In genomic region chr18:8794133-8794986, GRCh38 we compare ENCODE assay signal across 13 cellular contexts.
A peak's percentile ranks its signal among the peaks of the same experiment; 100 is the strongest.
DNase-seq lines count a peak whose midpoint lies in the region; ATAC-seq, FAIRE-seq and TF ChIP-seq lines count a peak whose summit lies in the region.
"Had no signal": no experiment of that assay in that cellular context is flagged by ENCODE, and none has a peak within 500 bp of the region (broad histone marks: within the 10 kb centered on the region; RNA-seq: fewer than 3 reads in every experiment).

No MANE protein-coding gene starts in this region.

- H4K5ac ChIP-seq in H9 (ENCODE audit: insufficient read length, low read depth, low read length): no peak overlapping the region

- no peak overlapping the region for H3K9ac ChIP-seq in H9 (ENCODE audit: extremely low read depth, insufficient read length, low read length)

- no peak overlapping the region for H2AFZ ChIP-seq in H9 (ENCODE audit: low read length)

- no peak overlapping the region for H3K18ac ChIP-seq in H9 (ENCODE audit: insufficient read length, low read depth, low read length)

- H3K27me3 Mint-ChIP-seq in H9 (ENCODE audit: low read depth): no peaks in the 10 kb centered on the region
- H3K27me3 Mint-ChIP-seq: activated naive CD8-positive, alpha-beta T cell treated with anti-CD3 and anti-CD28 coated beads, Interleukin-2, amount 50 U/mL, for 24 hours had no signal

- H3K23me2 ChIP-seq in H9 (ENCODE audit: insufficient read length, low read depth, low read length, poor library complexity, severe bottlenecking): no peaks in the 10 kb centered on the region

- peaks cover 59 to 65% of the 10 kb centered on the region in 2 experiments for H3K4me1 Mint-ChIP-seq in H9

- ATAC-seq in GM19324 (IDR thresholded peaks at IDR 0.05; ENCODE audit: low FRiP score, unreplicated experiment): no peak
- ATAC-seq: activated naive CD8-positive, alpha-beta T cell treated with anti-CD3 and anti-CD28 coated beads, Interleukin-2, amount 50 U/mL, for 24 hours had no signal

- H4K20me1 ChIP-seq in H9 (ENCODE audit: control insufficient read depth, insufficient read depth, insufficient read length): no peaks in the 10 kb centered on the region

- no peak overlapping the region for H3K4me2 ChIP-seq in H9 (ENCODE audit: insufficient read depth, insufficient read length, low read length)

- H2BK5ac ChIP-seq in H9 (ENCODE audit: insufficient read length, low read length): no peak overlapping the region

- no peak overlapping the region for H3K14ac ChIP-seq in H9 (ENCODE audit: insufficient read depth, low read length)

- H3K9me3 ChIP-seq in H9 (ENCODE audit: control insufficient read depth, low read depth, low read length) (no peaks in the 10 kb centered on the region), small intestine (ENCODE audit: control insufficient read depth, low read depth) (no peaks in the 10 kb centered on the region), SJCRH30 (replicated peaks) (no peaks in the 10 kb centered on the region)
- H3K9me3 ChIP-seq: thoracic aorta had no signal

- TF ChIP-seq CTCF in H9 (conservative IDR thresholded peaks at IDR 0.05): no peak
- no peak for TF ChIP-seq CTCF in fibroblast of the aortic adventitia (IDR thresholded peaks at IDR 0.05; ENCODE audit: insufficient read depth, low read length)

- no peak overlapping the region for H2BK15ac ChIP-seq in H9 (ENCODE audit: low read depth, low read length)

- H2BK12ac ChIP-seq in H9 (ENCODE audit: insufficient read length, low read depth, low read length): no peak overlapping the region

- H3K27ac Mint-ChIP-seq in H9: peak overlapping the region; percentile 74 to 96 (median 82)
- H3K27ac Mint-ChIP-seq: activated naive CD8-positive, alpha-beta T cell treated with anti-CD3 and anti-CD28 coated beads, Interleukin-2, amount 50 U/mL, for 24 hours had no signal

- no peak overlapping the region for H3K56ac ChIP-seq in H9 (ENCODE audit: insufficient read length, low read depth, low read length)

- H3K4me1 ChIP-seq in H9 (ENCODE audit: insufficient read depth, low read length) (peaks cover 23% of the 10 kb centered on the region; the same call in 1 of the 2 replicates), small intestine (ENCODE audit: control insufficient read depth in 2 of 2, insufficient read depth in 1 of 2, low read depth in 1 of 2, low read length in 1 of 2) (peaks cover 5 to 10% of the 10 kb centered on the region in 2 donors), SJCRH30 (peaks cover 13% of the 10 kb centered on the region)

- no peak overlapping the region for H2AK5ac ChIP-seq in H9 (ENCODE audit: insufficient read length, low read length)

- no peak overlapping the region for H2BK20ac ChIP-seq in H9 (ENCODE audit: low read depth, low read length, poor library complexity, severe bottlenecking)

- FAIRE-seq in small intestine (lab: Jason Lieb, UNC): no peak
- FAIRE-seq: frontal cortex had no signal

- no peaks in the 10 kb centered on the region for H3K79me2 ChIP-seq in H9 (ENCODE audit: insufficient read depth, low read length)

- no peaks in the 10 kb centered on the region for H3K79me1 ChIP-seq in H9 (ENCODE audit: insufficient read depth, low read depth, low read length, poor library complexity, severe bottlenecking)

- DNase-seq in H9 (no peak), T1000 (lab: John Stamatoyannopoulos, UW) (peak; percentile 36), fibroblast of the aortic adventitia (ENCODE audit: low read depth) (peak; percentile 81), small intestine (peak; percentile 93), mucosa of gallbladder (ENCODE audit: low spot score) (no peak), medulla oblongata (ENCODE audit: extremely low spot score) (no peak), SJCRH30 (no peak)
- DNase-seq: activated CD4-positive, alpha-beta T cell treated with anti-CD3 and anti-CD28 coated beads, Interleukin-2, amount 50 U/mL, for 48 hours; activated naive CD8-positive, alpha-beta T cell treated with anti-CD3 and anti-CD28 coated beads, Interleukin-2, amount 50 U/mL, for 24 hours; RPMI8226 had no signal

- H3K36me3 ChIP-seq in small intestine (ENCODE audit: control insufficient read depth in 2 of 2, insufficient read depth in 2 of 2, low read length in 2 of 2) (no peaks in the 10 kb centered on the region), SJCRH30 (no peaks in the 10 kb centered on the region)
- H3K36me3 ChIP-seq: thoracic aorta had no signal

- no CpG with 5 or more reads among the region's 13 CpGs for WGBS in H9 (ENCODE audit: extremely low coverage, insufficient read length, low lambda C conversion rate)
- 29 to 64% (median 53%) methylated on average over 13 of the region's 13 CpGs for WGBS in small intestine, 3 donors

- no peak overlapping the region for H3K23ac ChIP-seq in H9 (ENCODE audit: insufficient read length, low read depth, low read length)

- no peak overlapping the region for H3K4ac ChIP-seq in H9 (ENCODE audit: low read depth, low read length)

- H4K8ac ChIP-seq in H9 (replicated peaks; ENCODE audit: insufficient read length, low read depth, low read length): no peak overlapping the region

- H3K27me3 ChIP-seq in H9 (ENCODE audit: insufficient read depth, low read length) (no peaks in the 10 kb centered on the region), small intestine (ENCODE audit: control insufficient read depth in 2 of 2, insufficient read depth in 2 of 2, low read length in 2 of 2) (no peaks in the 10 kb centered on the region), SJCRH30 (no peaks in the 10 kb centered on the region)

- H3K4me3 ChIP-seq in fibroblast of the aortic adventitia (ENCODE audit: low read depth, low read length) (no peak overlapping the region), small intestine (ENCODE audit: low read depth in 1 of 2, low read length in 2 of 2) (no peak overlapping the region), SJCRH30 (no peak overlapping the region)
- H3K4me3 ChIP-seq: thoracic aorta had no signal

- H2BK120ac ChIP-seq in H9 (ENCODE audit: low read depth, low read length, poor library complexity, severe bottlenecking): no peak overlapping the region

- H3K4me3 Mint-ChIP-seq in H9: peak overlapping the region in 1 of 2 experiments; percentile 3; a peak in 1 of 5 replicates
- H3K4me3 Mint-ChIP-seq: activated naive CD8-positive, alpha-beta T cell treated with anti-CD3 and anti-CD28 coated beads, Interleukin-2, amount 50 U/mL, for 24 hours had no signal

- H3K9me3 Mint-ChIP-seq in H9: no peaks in the 10 kb centered on the region
- H3K9me3 Mint-ChIP-seq: activated naive CD8-positive, alpha-beta T cell treated with anti-CD3 and anti-CD28 coated beads, Interleukin-2, amount 50 U/mL, for 24 hours had no signal

- H3K36me3 Mint-ChIP-seq in H9 (ENCODE audit: insufficient read depth in 1 of 3, low read depth in 3 of 3): peaks cover 0 to 33% (median 31%) of the 10 kb centered on the region in 3 experiments; a peak in 5 of 7 replicates

- no peak overlapping the region for H3T11ph ChIP-seq in H9 (ENCODE audit: low read length)

- H3K27ac ChIP-seq in H9 (ENCODE audit: insufficient read length, low read depth, low read length) (peak overlapping the region; percentile 31), small intestine (ENCODE audit: low read depth in 1 of 2, low read length in 1 of 2) (peak overlapping the region; percentile 77 to 84), SJCRH30 (no peak overlapping the region)
- H3K27ac ChIP-seq: thoracic aorta had no signal

- no peak overlapping the region for H4K91ac ChIP-seq in H9 (ENCODE audit: insufficient read length, low read depth, low read length)

Comparison
In these comparisons a context has a peak if more than half of its experiments do, and no peak if none do; other contexts are left out.
1. DNase-seq: peak in T1000 (single experiment), fibroblast of the aortic adventitia (single experiment) and small intestine (single experiment); none in H9 (single experiment), mucosa of gallbladder (single experiment), medulla oblongata (single experiment) and SJCRH30 (0 of 2).